Comparison of ENCODE assay signal across 26 cellular contexts in the genomic region with DNA sequence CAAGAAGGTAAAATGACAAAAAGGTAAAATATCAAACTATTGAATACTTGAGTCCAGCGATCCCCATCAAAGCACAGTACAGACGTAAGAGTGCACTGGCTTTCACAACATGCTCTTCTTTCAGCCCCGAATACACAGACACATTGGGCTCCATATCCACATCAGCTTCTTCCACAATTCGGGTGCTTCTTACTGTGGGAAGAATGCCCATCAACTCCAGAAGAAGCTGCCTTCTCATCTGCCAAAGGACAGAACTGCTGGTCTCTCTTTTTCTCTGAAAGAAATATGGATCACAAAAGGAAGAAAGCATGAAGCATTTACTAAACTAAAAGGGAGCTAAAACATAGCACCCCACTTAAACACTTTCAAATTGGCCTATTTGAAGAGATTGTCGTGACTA. TPM values are rescaled to one million over a fixed set of nuclear protein-coding genes. Genes with fewer than 3 reads are reported as not detected.
"Had no signal": no experiment of that assay in that cellular context is flagged by ENCODE, and none has a peak within 500 bp of the region (broad histone marks: within the 10 kb centered on the region; RNA-seq: fewer than 3 reads in every experiment).

No MANE protein-coding gene starts in this region.

- H3K27me3 Mint-ChIP-seq: naive thymus-derived CD4-positive, alpha-beta T cell; natural killer cell treated with Interleukin-12 subunit alpha and Interleukin-12 subunit beta and Interleukin-15 and Interleukin-18, amount 100 ng/mL, for 72 hours; progenitor cell of endocrine pancreas; stimulated activated naive B cell treated with anti-CD40 and anti-IgM and Interleukin-4, amounts not matched to agents 10 μg/mL and 1 μg/mL and 100 μg/mL, for 72 hours had no signal

- H3K4me3 Mint-ChIP-seq: naive thymus-derived CD4-positive, alpha-beta T cell; natural killer cell treated with Interleukin-12 subunit alpha and Interleukin-12 subunit beta and Interleukin-15 and Interleukin-18, amount 100 ng/mL, for 72 hours; stimulated activated naive B cell treated with anti-CD40 and anti-IgM and Interleukin-4, amounts not matched to agents 10 μg/mL and 1 μg/mL and 100 μg/mL, for 72 hours had no signal

- H3K9me3 Mint-ChIP-seq: natural killer cell treated with Interleukin-12 subunit alpha and Interleukin-12 subunit beta and Interleukin-15 and Interleukin-18, amount 100 ng/mL, for 72 hours; stimulated activated naive B cell treated with anti-CD40 and anti-IgM and Interleukin-4, amounts not matched to agents 10 μg/mL and 1 μg/mL and 100 μg/mL, for 72 hours had no signal

- H3K4me1 Mint-ChIP-seq: stimulated activated naive B cell treated with anti-CD40 and anti-IgM and Interleukin-4, amounts not matched to agents 10 μg/mL and 1 μg/mL and 100 μg/mL, for 72 hours had no signal

- ATAC-seq: left cardiac atrium; left lobe of liver; lower lobe of right lung; mucosa of descending colon; naive thymus-derived CD4-positive, alpha-beta T cell; natural killer cell treated with Interleukin-12 subunit alpha and Interleukin-12 subunit beta and Interleukin-15 and Interleukin-18, amount 100 ng/mL, for 72 hours; right lobe of liver; stimulated activated naive B cell treated with anti-CD40 and anti-IgM and Interleukin-4, amounts not matched to agents 10 μg/mL and 1 μg/mL and 100 μg/mL, for 72 hours; stimulated activated naive CD8-positive, alpha-beta T cell treated with anti-CD3 and anti-CD28 coated beads, Interleukin-15, Interleukin-2, amounts not matched to agents 100 U/mL and 50 U/mL, for 24 hours had no signal

- H3K27ac Mint-ChIP-seq: progenitor cell of endocrine pancreas; stimulated activated naive B cell treated with anti-CD40 and anti-IgM and Interleukin-4, amounts not matched to agents 10 μg/mL and 1 μg/mL and 100 μg/mL, for 72 hours had no signal

- DNase-seq: hippocampal formation; kidney glomerular epithelial cell; left cardiac atrium; lower lobe of right lung; mammary epithelial cell; mesendoderm; midbrain; mucosa of descending colon; naive thymus-derived CD4-positive, alpha-beta T cell; ovary; right lobe of liver; stimulated activated CD4-positive, alpha-beta T cell treated with anti-CD3 and anti-CD28 coated beads, Interleukin-1b, Interleukin-23, amount 100 ng/mL, for 48 hours; stimulated activated CD4-positive, alpha-beta T cell treated with anti-CD3 and anti-CD28 coated beads, Interleukin-2, amount 100 ng/mL, for 48 hours; stimulated activated CD4-positive, alpha-beta T cell treated with anti-CD3 and anti-CD28 coated beads, Interleukin-4, amount 100 ng/mL, for 4 hours; stimulated activated CD8-positive, alpha-beta memory T cell treated with anti-CD3 and anti-CD28 coated beads, Interleukin-4, amount 100 ng/mL, for 48 hours; stimulated activated naive B cell treated with anti-CD40 and anti-IgM and Interleukin-4, amounts not matched to agents 10 μg/mL and 1 μg/mL and 100 μg/mL, for 72 hours; stimulated activated naive CD8-positive, alpha-beta T cell treated with anti-CD3 and anti-CD28 coated beads, Interleukin-15, Interleukin-2, amounts not matched to agents 100 U/mL and 50 U/mL, for 24 hours; stomach; testis; thyroid gland; transverse colon; upper lobe of left lung had no signal

RNA-seq across cellular contexts. Expression of a gene that starts 44.0 kb away (rescaled TPM):
- total RNA-seq: right atrium auricular region had no signal
